In the genomic region with DNA sequence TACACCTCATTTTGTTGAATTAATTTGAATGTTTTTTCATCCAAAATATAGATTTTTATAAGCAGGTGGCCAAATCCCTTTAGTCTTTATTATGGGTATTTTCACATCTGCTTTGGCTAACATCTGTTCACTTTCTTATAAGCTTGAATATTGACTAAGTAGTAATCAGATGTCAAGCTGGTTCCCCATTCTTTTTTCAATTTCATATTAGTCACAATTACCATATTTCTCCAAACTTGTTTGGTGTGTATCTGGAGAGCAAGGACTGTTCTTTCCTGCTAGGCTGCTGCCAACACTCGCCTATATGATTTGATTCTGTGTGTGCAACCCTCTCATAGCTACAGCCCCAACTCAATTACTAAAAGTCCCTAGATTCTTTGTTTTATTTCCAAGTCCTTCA, we compare ENCODE assay signal across 35 cellular contexts.
DNase-seq lines count a peak whose midpoint lies in the region; ATAC-seq, FAIRE-seq and TF ChIP-seq lines count a peak whose summit lies in the region.
"Had no signal": no experiment of that assay in that cellular context is flagged by ENCODE, and none has a peak within 500 bp of the region (broad histone marks: within the 10 kb centered on the region; RNA-seq: fewer than 3 reads in every experiment).

No MANE protein-coding gene starts in this region.

- peak overlapping the region; percentile 70 for H2BK5ac ChIP-seq in IMR-90 (ENCODE audit: low read depth, low read length, poor library complexity, severe bottlenecking)

- H3K9me1 ChIP-seq in IMR-90 (ENCODE audit: insufficient read depth, low read length) = no peaks in the 10 kb centered on the region

- no peaks in the 10 kb centered on the region for H3K36me3 ChIP-seq in IMR-90 (ENCODE audit: control insufficient read depth, insufficient read depth, low read length)
- no peaks in the 10 kb centered on the region for H3K36me3 ChIP-seq in bronchial epithelial cell (ENCODE audit: control insufficient read depth, insufficient read depth, low read length)
- H3K36me3 ChIP-seq: BE2C; BLaER1; BLaER1 treated with 17β-estradiol and CSF1 and Interleukin-3, amounts not matched to agents 10 nM and 100 nM had no signal

- H2AFZ ChIP-seq in IMR-90 (replicated peaks; ENCODE audit: low read length, poor library complexity) = no peak overlapping the region

- CTCF ChIA-PET in IMR-90 (lab: Yijun Ruan, JAX) = no interaction called here

- no peak for TF ChIP-seq POLR2A in IMR-90 (IDR thresholded peaks at IDR 0.05; ENCODE audit: low read depth, low read length)

- H3K56ac ChIP-seq in IMR-90 (ENCODE audit: extremely low read depth, insufficient read depth, low read length) = no peak overlapping the region

- H3K9ac ChIP-seq in IMR-90 (ENCODE audit: low read depth, low read length) = no peak overlapping the region
- H3K9ac ChIP-seq: BLaER1; BLaER1 treated with 17β-estradiol and CSF1 and Interleukin-3, amounts not matched to agents 10 nM and 100 nM had no signal

- dilution Hi-C loops in IMR-90 (cut with HindIII; ENCODE audit: low sequenced_read_pairs, unreplicated experiment) = no loop called here

- peaks cover 4% of the 10 kb centered on the region; the same call in 1 of the 2 replicates for H3K4me1 ChIP-seq in IMR-90 (ENCODE audit: control insufficient read depth, insufficient read depth, low read length)
- H3K4me1 ChIP-seq: A549; BE2C; BLaER1; BLaER1 treated with 17β-estradiol and CSF1 and Interleukin-3, amounts not matched to agents 10 nM and 100 nM; Caco-2 had no signal

- H2BK20ac ChIP-seq in IMR-90 (ENCODE audit: low read depth, low read length) = no peak overlapping the region

- in situ Hi-C loops in IMR-90 (cut with MboI; ENCODE audit: low sequenced_read_pairs) = no loop called here

- TF ChIP-seq CTCF in IMR-90 (conservative IDR thresholded peaks at IDR 0.05; ENCODE audit: low read depth, low read length) (no peak), bronchial epithelial cell (IDR thresholded peaks at IDR 0.05; ENCODE audit: insufficient read depth, low read length, severe bottlenecking) (no peak), epithelial cell of esophagus (IDR thresholded peaks at IDR 0.05; ENCODE audit: insufficient read depth, low read depth, low read length, missing control alignments) (no peak)

- no peak overlapping the region for H2BK120ac ChIP-seq in IMR-90 (ENCODE audit: low read depth, low read length)

- WGBS in IMR-90 (ENCODE audit: extremely low coverage in 2 of 2, insufficient read length in 1 of 2), 2 experiments = no CpG with 5 or more reads among the region's 1 CpG

- H3K4ac ChIP-seq in IMR-90 (ENCODE audit: low read depth, low read length) = no peak overlapping the region; the same call in 1 of the 2 replicates

- no peak overlapping the region for H3K14ac ChIP-seq in IMR-90 (replicated peaks; ENCODE audit: low read depth, low read length)

- H2AK5ac ChIP-seq in IMR-90 (ENCODE audit: low read depth, low read length) = no peak overlapping the region

- H2BK15ac ChIP-seq in IMR-90 (ENCODE audit: low read depth, low read length) = no peak overlapping the region

- H3K23ac ChIP-seq in IMR-90 (ENCODE audit: low read depth, low read length) = no peak overlapping the region

- no peak overlapping the region; a peak in 1 of 4 replicates for H4K8ac ChIP-seq in IMR-90 (ENCODE audit: low read depth in 2 of 2, low read length in 2 of 2)

- no peak overlapping the region; the same call in 1 of the 2 replicates for H3K27ac ChIP-seq in IMR-90 (ENCODE audit: insufficient read depth, low read length)
- H3K27ac ChIP-seq: 22Rv1; A549; BLaER1; BLaER1 treated with 17β-estradiol and CSF1 and Interleukin-3, amounts not matched to agents 10 nM and 100 nM; C4-2B had no signal

- H4K91ac ChIP-seq in IMR-90 (ENCODE audit: insufficient read depth, low read depth, low read length) = no peak overlapping the region

- no peak overlapping the region; the same call in 1 of the 2 replicates for H3K18ac ChIP-seq in IMR-90 (ENCODE audit: low read depth, low read length)

- no peaks in the 10 kb centered on the region for H3K27me3 ChIP-seq in IMR-90 (ENCODE audit: control insufficient read depth, insufficient read depth, low read length)
- H3K27me3 ChIP-seq in bronchial epithelial cell (ENCODE audit: control insufficient read depth, insufficient read depth, low read length) = no peaks in the 10 kb centered on the region
- H3K27me3 ChIP-seq: BE2C; BLaER1; BLaER1 treated with 17β-estradiol and CSF1 and Interleukin-3, amounts not matched to agents 10 nM and 100 nM had no signal

- no peak overlapping the region for H3K4me2 ChIP-seq in IMR-90 (ENCODE audit: low read depth, low read length)
- H3K4me2 ChIP-seq: A549; BLaER1; BLaER1 treated with 17β-estradiol and CSF1 and Interleukin-3, amounts not matched to agents 10 nM and 100 nM had no signal

- H4K20me1 ChIP-seq in IMR-90 (ENCODE audit: insufficient read depth, low read length) = no peaks in the 10 kb centered on the region
- H4K20me1 ChIP-seq: BLaER1; BLaER1 treated with 17β-estradiol and CSF1 and Interleukin-3, amounts not matched to agents 10 nM and 100 nM had no signal

- no peak for TF ChIP-seq RAD21 in IMR-90 (IDR thresholded peaks at IDR 0.05; ENCODE audit: low read length)

- H3K4me3 ChIP-seq in IMR-90 (ENCODE audit: insufficient read depth, low read depth, low read length) (no peak overlapping the region), bronchial epithelial cell (ENCODE audit: low read depth, low read length) (no peak overlapping the region), epithelial cell of esophagus (ENCODE audit: low read length) (no peak overlapping the region)
- H3K4me3 ChIP-seq: A549; BLaER1; BLaER1 treated with 17β-estradiol and CSF1 and Interleukin-3, amounts not matched to agents 10 nM and 100 nM had no signal

- intact Hi-C loops in IMR-90 (cut with micrococcal nuclease) = no loop called here
- intact Hi-C loops in posterior cingulate gyrus (cut with DNase I) = no loop called here

- BruUV-seq in IMR-90 (replicated peaks; lab: Mats Ljungman, UMichigan) = no TSS peak

- H3K79me1 ChIP-seq in IMR-90 (ENCODE audit: low read depth in 1 of 2, low read length in 2 of 2) = no peaks in the 10 kb centered on the region

- H4K5ac ChIP-seq in IMR-90 (ENCODE audit: low read depth, low read length) = peak overlapping the region; percentile 42; the same call in 1 of the 2 replicates

- no peak for FAIRE-seq in bronchial epithelial cell (lab: Jason Lieb, UNC)
- FAIRE-seq: A204.1, D721Med had no signal

- POLR2A ChIA-PET in IMR-90 (lab: Charles Lee; ENCODE audit: unreplicated experiment) = no interaction called here

- H2AK9ac ChIP-seq in IMR-90 (replicated peaks; ENCODE audit: low read depth, low read length, poor library complexity) = no peak overlapping the region

- H3K9me3 ChIP-seq in IMR-90 (ENCODE audit: control insufficient read depth, insufficient read depth, low read length) = peaks cover 5% of the 10 kb centered on the region
- H3K9me3 ChIP-seq: BE2C, BLaER1, Caco-2 had no signal

- DNase-seq in NCI-H82 (lab: John Stamatoyannopoulos, UW) (peak; percentile 0), NCI-H82 treated with DMSO at 0.1 percent for 48 hours (lab: John Stamatoyannopoulos, UW; ENCODE audit: unreplicated experiment) (no peak), IMR-90 (no peak), bronchial epithelial cell (ENCODE audit: low read depth) (peak; percentile 20), epithelial cell of esophagus (ENCODE audit: low read depth) (peak; percentile 36), middle frontal gyrus (ENCODE audit: extremely low spot score, low spot score) (no peak), posterior cingulate gyrus (no peak), left lobe of liver (ENCODE audit: low spot score) (no peak)
- DNase-seq: 8988T; ACHN; AML-193; BE2C; C1 segment of cervical spinal cord; Caco-2; Calu3; CD4-positive, alpha-beta memory T cell; CD4-positive, alpha-beta T cell; CD4-positive, CD25-positive, alpha-beta regulatory T cell; CD8-positive, alpha-beta memory T cell; CD8-positive, alpha-beta T cell; COR-L47; DMS 273 treated with DMSO at 0.1 percent for 48 hours; DMS153; DMS53; DMS79; DMS79 treated with DMSO at 0.1 percent for 48 hours; DND-41; EL had no signal

- no peak for ATAC-seq in IMR-90 (ENCODE audit: low read depth)
- ATAC-seq in left lobe of liver = no peak
- ATAC-seq: A549; CD8-positive, alpha-beta T cell had no signal

TF ChIP-seq in IMR-90, 13 proteins besides CTCF, POLR2A, EP300 and RAD21:
- no peak for TF ChIP-seq NFE2L2 (IDR thresholded peaks at IDR 0.05; ENCODE audit: low read depth, low read length)
- TF ChIP-seq SMC3 (IDR thresholded peaks at IDR 0.05; ENCODE audit: low read depth, low read length) = no peak
- TF ChIP-seq MAFK (IDR thresholded peaks at IDR 0.05; ENCODE audit: low read depth, low read length) = no peak
TF ChIP-seq in IMR-90: peak in this region for 0.

Comparison
In these comparisons a context has a peak if more than half of its experiments do, and no peak if none do; other contexts are left out.
1. DNase-seq: peak in NCI-H82 (single experiment), bronchial epithelial cell (single experiment) and epithelial cell of esophagus (single experiment); none in NCI-H82 treated with DMSO at 0.1 percent for 48 hours (single experiment), IMR-90 (single experiment), middle frontal gyrus (single experiment), posterior cingulate gyrus (0 of 10) and left lobe of liver (single experiment).